1 cellular context compared by ENCODE assay signal in the genomic region with DNA sequence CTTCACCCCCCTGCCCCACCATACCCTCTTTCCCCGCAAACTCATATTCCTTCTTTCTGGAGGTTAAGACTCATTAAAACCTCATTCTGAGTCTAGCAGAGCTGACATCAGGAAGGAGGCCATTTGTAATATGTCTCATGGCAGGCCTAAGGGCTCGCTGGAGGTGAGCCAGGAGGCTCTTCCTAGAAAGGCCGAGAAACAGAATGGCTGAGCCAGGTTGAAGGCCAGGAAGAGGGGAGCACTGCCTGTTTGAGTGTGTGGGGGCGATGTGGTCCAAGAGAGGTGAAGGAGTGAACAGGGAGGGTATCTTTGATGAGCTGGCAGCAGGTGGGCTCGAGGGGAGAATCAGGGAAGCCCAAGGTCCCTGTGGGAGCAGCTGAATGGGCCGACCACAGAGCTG.
TF ChIP-seq lines count a peak whose summit lies in the region.

No MANE protein-coding gene starts in this region.

TF ChIP-seq in IMR-90, 13 proteins besides CTCF, POLR2A, EP300 and RAD21:
- no peak for TF ChIP-seq CEBPB (IDR thresholded peaks at IDR 0.05; ENCODE audit: low read depth, low read length)
- no peak for TF ChIP-seq BHLHE40 (IDR thresholded peaks at IDR 0.05; ENCODE audit: low read depth, low read length)
- TF ChIP-seq, protein P1, sequence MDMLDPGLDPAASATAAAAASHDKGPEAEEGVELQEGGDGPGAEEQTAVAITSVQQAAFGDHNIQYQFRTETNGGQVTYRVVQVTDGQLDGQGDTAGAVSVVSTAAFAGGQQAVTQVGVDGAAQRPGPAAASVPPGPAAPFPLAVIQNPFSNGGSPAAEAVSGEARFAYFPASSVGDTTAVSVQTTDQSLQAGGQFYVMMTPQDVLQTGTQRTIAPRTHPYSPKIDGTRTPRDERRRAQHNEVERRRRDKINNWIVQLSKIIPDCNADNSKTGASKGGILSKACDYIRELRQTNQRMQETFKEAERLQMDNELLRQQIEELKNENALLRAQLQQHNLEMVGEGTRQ (IDR thresholded peaks at IDR 0.05; ENCODE audit: low read depth, low read length), result no peak
- no peak for TF ChIP-seq MAFK (IDR thresholded peaks at IDR 0.05; ENCODE audit: low read depth, low read length)
- no peak for TF ChIP-seq MAZ (IDR thresholded peaks at IDR 0.05; ENCODE audit: borderline replicate concordance, low read depth, low read length)
- TF ChIP-seq SMC3 (IDR thresholded peaks at IDR 0.05; ENCODE audit: low read depth, low read length), result no peak
- TF ChIP-seq, protein P2, sequence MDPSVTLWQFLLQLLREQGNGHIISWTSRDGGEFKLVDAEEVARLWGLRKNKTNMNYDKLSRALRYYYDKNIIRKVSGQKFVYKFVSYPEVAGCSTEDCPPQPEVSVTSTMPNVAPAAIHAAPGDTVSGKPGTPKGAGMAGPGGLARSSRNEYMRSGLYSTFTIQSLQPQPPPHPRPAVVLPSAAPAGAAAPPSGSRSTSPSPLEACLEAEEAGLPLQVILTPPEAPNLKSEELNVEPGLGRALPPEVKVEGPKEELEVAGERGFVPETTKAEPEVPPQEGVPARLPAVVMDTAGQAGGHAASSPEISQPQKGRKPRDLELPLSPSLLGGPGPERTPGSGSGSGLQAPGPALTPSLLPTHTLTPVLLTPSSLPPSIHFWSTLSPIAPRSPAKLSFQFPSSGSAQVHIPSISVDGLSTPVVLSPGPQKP (IDR thresholded peaks at IDR 0.05; ENCODE audit: borderline replicate concordance, low read depth, low read length), result no peak
- no peak for TF ChIP-seq NFE2L2 (IDR thresholded peaks at IDR 0.05; ENCODE audit: low read depth, low read length)
- TF ChIP-seq RFX5 (IDR thresholded peaks at IDR 0.05; ENCODE audit: low read depth, low read length), result no peak
- no peak for TF ChIP-seq FOS (IDR thresholded peaks at IDR 0.05; ENCODE audit: low read depth, low read length)
- TF ChIP-seq MXI1 (IDR thresholded peaks at IDR 0.05; ENCODE audit: borderline replicate concordance, low read depth, low read length), result no peak
- TF ChIP-seq CHD1 (IDR thresholded peaks at IDR 0.05; ENCODE audit: low read depth, low read length), result no peak
- TF ChIP-seq RCOR1 (IDR thresholded peaks at IDR 0.05; ENCODE audit: insufficient replicate concordance, low read length), result no peak
